1 cellular context compared by ENCODE assay signal in the genomic region with DNA sequence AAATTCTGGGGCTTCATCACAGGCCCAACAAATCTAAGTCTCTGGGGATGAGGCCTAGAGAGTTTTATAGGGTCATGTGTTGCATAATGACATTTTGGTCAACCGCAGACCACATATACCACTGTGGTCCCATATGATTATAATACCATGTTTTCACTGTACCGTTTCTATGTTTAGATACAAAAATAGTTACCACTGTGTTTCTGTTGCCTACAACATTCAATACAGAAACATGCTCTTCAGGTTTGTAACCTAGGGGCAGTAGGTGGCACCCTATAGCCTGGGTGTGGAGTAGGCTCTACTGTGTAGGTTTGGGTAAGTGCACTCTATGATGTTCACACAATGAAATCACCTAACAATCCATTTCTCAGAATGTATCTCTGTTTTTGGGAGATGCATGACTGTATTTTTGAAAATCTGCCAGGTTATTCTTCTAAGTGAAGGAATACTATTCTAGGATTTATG.
TF ChIP-seq lines count a peak whose summit lies in the region.

No MANE protein-coding gene starts in this region.

TF ChIP-seq in GM23338, 12 proteins besides CTCF, POLR2A, EP300 and RAD21 (continued from another document):
- TF ChIP-seq ZNF462 (CRISPR knock-in tag; IDR thresholded peaks at IDR 0.05) (no peak), EZH2phosphoT487 (IDR thresholded peaks at IDR 0.05; ENCODE audit: unreplicated experiment) (no peak), ETS1 (IDR thresholded peaks at IDR 0.05) (no peak), EZH2 (IDR thresholded peaks at IDR 0.05; ENCODE audit: low read depth, unreplicated experiment) (no peak), CREB1 (CRISPR knock-in tag; IDR thresholded peaks at IDR 0.05; ENCODE audit: low read depth) (no peak), REST (IDR thresholded peaks at IDR 0.05; ENCODE audit: unreplicated experiment) (no peak), ZNF331 (CRISPR knock-in tag; IDR thresholded peaks at IDR 0.05; ENCODE audit: low read depth) (no peak), ZNF114 (CRISPR knock-in tag; IDR thresholded peaks at IDR 0.05) (no peak), POLR2AphosphoS5 (IDR thresholded peaks at IDR 0.05; ENCODE audit: low read depth) (no peak), STAT1 (IDR thresholded peaks at IDR 0.05; ENCODE audit: unreplicated experiment) (no peak), JUNB (IDR thresholded peaks at IDR 0.05; ENCODE audit: unreplicated experiment) (no peak)
